In genomic region chr11:27505781-27506180, GRCh38 we compare ENCODE assay signal across 8 cellular contexts. TPM values are rescaled to one million over a fixed set of nuclear protein-coding genes. Genes with fewer than 3 reads are reported as not detected.
DNase-seq lines count a peak whose midpoint lies in the region; ATAC-seq and TF ChIP-seq lines count a peak whose summit lies in the region.

No MANE protein-coding gene starts in this region.

- no peak overlapping the region for H3K23ac ChIP-seq in trophoblast cell (ENCODE audit: low read length)

- peak overlapping the region; percentile 72 for H3K9ac ChIP-seq in trophoblast cell (ENCODE audit: low read length)

- intact Hi-C loops in OCI-LY7 (cut with micrococcal nuclease; ENCODE audit: unreplicated experiment) = loop anchor here (1.0 to 10.0 kb wide), 5 partner anchors 95 to 1371 kb away; partner anchors contain the start of genes CCDC34, KIF18A and METTL15

- peaks cover 61% of the 10 kb centered on the region for H3K79me2 ChIP-seq in OCI-LY7 (ENCODE audit: insufficient read depth, low read depth, low read length)
- H3K79me2 ChIP-seq in trophoblast cell (ENCODE audit: control insufficient read depth, insufficient read depth, low read length, poor library complexity) = peaks cover 9% of the 10 kb centered on the region

- CTCF ChIA-PET in BJ (lab: Yijun Ruan, JAX) (interaction anchor here (1.2 kb wide), 1 partner anchor 1058 kb away, joined by 3 read pairs; no protein-coding TSS in a partner anchor), OCI-LY7 (lab: Charles Lee; ENCODE audit: unreplicated experiment) (no interaction called here)

- no peak overlapping the region for H3K14ac ChIP-seq in trophoblast cell (ENCODE audit: low read length)

- H4K20me1 ChIP-seq in OCI-LY7 (ENCODE audit: insufficient read depth, low read length) = 0 out of 2 replicates have a peak, but pooled peaks cover 9% of the 10 kb centered on the region

- H3K79me1 ChIP-seq in trophoblast cell (ENCODE audit: low read length) = peaks cover 7% of the 10 kb centered on the region

- BruUV-seq in OCI-LY7 (replicated peaks; lab: Mats Ljungman, UMichigan) = no TSS peak

- H3K27ac ChIP-seq in OCI-LY7 (ENCODE audit: low read depth, low read length, poor library complexity, severe bottlenecking) = peak overlapping the region; percentile 78
- peak overlapping the region; percentile 62 for H3K27ac ChIP-seq in epithelial cell of prostate
- no peak overlapping the region for H3K27ac ChIP-seq in trophoblast cell (ENCODE audit: low read depth, low read length)

- DNase-seq in BJ (ENCODE audit: low read depth) (no peak), OCI-LY7 (ENCODE audit: low spot score) (no peak), epithelial cell of prostate (ENCODE audit: low read depth, low spot score) (no peak), trophoblast cell (peak; percentile 10 to 34), DMS79 (lab: John Stamatoyannopoulos, UW) (no peak), AG20443 (ENCODE audit: low spot score) (no peak)
- DNase-seq in activated CD4-positive, alpha-beta T cell treated with anti-CD3 and anti-CD28 coated beads, Interleukin-2, amount 50 U/mL, for 4 hours = no peak

- H3K27me3 ChIP-seq in BJ (ENCODE audit: control insufficient read depth, insufficient read depth, low read length) = no peaks in the 10 kb centered on the region
- H3K27me3 ChIP-seq in trophoblast cell (ENCODE audit: insufficient read depth, low read length) = no peaks in the 10 kb centered on the region

- H2AFZ ChIP-seq in OCI-LY7 (ENCODE audit: low read length) (peak overlapping the region; percentile 84; the same call in 1 of the 2 replicates), trophoblast cell (ENCODE audit: insufficient read depth, low read length, poor library complexity) (peak overlapping the region; percentile 92)

- POLR2A ChIA-PET in BJ (lab: Charles Lee) = no interaction called here
- POLR2A ChIA-PET in OCI-LY7 (lab: Charles Lee) = no interaction called here

- H3K9me3 ChIP-seq in OCI-LY7 (ENCODE audit: low read length) = no peaks in the 10 kb centered on the region
- H3K9me3 ChIP-seq in trophoblast cell (ENCODE audit: insufficient read depth, low read depth, low read length) = peaks cover 1% of the 10 kb centered on the region

- no peak overlapping the region for H4K12ac ChIP-seq in trophoblast cell (ENCODE audit: low read depth, low read length)

- H2AK5ac ChIP-seq in trophoblast cell (ENCODE audit: low read length) = no peak overlapping the region

- H3K36me3 ChIP-seq in BJ (ENCODE audit: control insufficient read depth, insufficient read depth, low read length) (no peaks in the 10 kb centered on the region), OCI-LY7 (ENCODE audit: insufficient read depth, low read length) (peaks cover 32% of the 10 kb centered on the region), trophoblast cell (ENCODE audit: control insufficient read depth in 1 of 2, insufficient read depth in 2 of 2, low read length in 2 of 2) (peaks cover 0 to 1% of the 10 kb centered on the region in 2 experiments)

- H2BK5ac ChIP-seq in trophoblast cell (ENCODE audit: low read depth, low read length, poor library complexity) = no peak overlapping the region

- H3K4me3 ChIP-seq in BJ (ENCODE audit: low read depth, low read length) (peak overlapping the region; percentile 98), OCI-LY7 (ENCODE audit: low read depth, low read length, poor library complexity, severe bottlenecking) (peak overlapping the region; percentile 97), trophoblast cell (ENCODE audit: low read depth, low read length) (peak overlapping the region; percentile 89)

- H3K4me2 ChIP-seq in OCI-LY7 (ENCODE audit: low read length) (peak overlapping the region; percentile 92), trophoblast cell (ENCODE audit: low read length) (peak overlapping the region; percentile 89)

- peaks cover 21% of the 10 kb centered on the region for H3K4me1 ChIP-seq in OCI-LY7 (ENCODE audit: insufficient read depth, low read length, poor library complexity, severe bottlenecking)
- H3K4me1 ChIP-seq in trophoblast cell (ENCODE audit: control insufficient read depth in 1 of 2, insufficient read depth in 2 of 2, low read length in 2 of 2) = no peaks in the 10 kb centered on the region

- no peak for TF ChIP-seq CTCF in BJ (IDR thresholded peaks at IDR 0.05; ENCODE audit: insufficient read depth, low read depth, low read length)
- TF ChIP-seq CTCF in OCI-LY7 (conservative IDR thresholded peaks at IDR 0.05; ENCODE audit: low read length) = no peak

- ATAC-seq in GM21529 (IDR thresholded peaks at IDR 0.05; ENCODE audit: unreplicated experiment) = peak; percentile 2

- H2BK120ac ChIP-seq in trophoblast cell (ENCODE audit: insufficient read depth, low read length, poor library complexity) = no peak overlapping the region

- H3K18ac ChIP-seq in trophoblast cell (ENCODE audit: low read length) = no peak overlapping the region

- no peak overlapping the region for H4K8ac ChIP-seq in trophoblast cell (ENCODE audit: low read depth, low read length)

- H4K91ac ChIP-seq in trophoblast cell (ENCODE audit: low read depth, low read length) = no peak overlapping the region

- no peaks in the 10 kb centered on the region for H3K9me2 ChIP-seq in OCI-LY7 (ENCODE audit: insufficient read depth, low read length)

- no CpG with 5 or more reads among the region's 5 CpGs for WGBS in trophoblast cell (ENCODE audit: extremely low coverage, insufficient coverage, insufficient read length)

- H3K4ac ChIP-seq in trophoblast cell (ENCODE audit: low read depth, low read length) = peak overlapping the region; percentile 73

- no peak overlapping the region for H2BK12ac ChIP-seq in trophoblast cell (ENCODE audit: low read length)

RNA-seq across cellular contexts. Expression of gene LIN7C, which starts 0.8 kb away (rescaled TPM):
- polyA plus RNA-seq in BJ (2011; rRNA removed) = 5.8 and 13.2 TPM in 2 replicates
- polyA minus RNA-seq in BJ (2011; rRNA and poly(A)+ RNA removed) = 8.4 and 8.8 TPM in 2 replicates
- 19.7 and 22.7 TPM in 2 replicates for total RNA-seq in OCI-LY7 (2014; rRNA removed; shearing (Covaris generic))
- 31.6 and 34.6 TPM in 2 replicates for total RNA-seq in OCI-LY7 (2022)
- polyA plus RNA-seq in trophoblast cell (2013) = 15.4 and 15.9 TPM in 2 replicates

RNA-seq across cellular contexts. Expression of gene LGR4, which starts 33.2 kb away (rescaled TPM):
- 7.6 and 12.5 TPM in 2 replicates for polyA plus RNA-seq in BJ (2011; rRNA removed)
- polyA minus RNA-seq in BJ (2011; rRNA and poly(A)+ RNA removed) = 21.3 and 25.3 TPM in 2 replicates
- total RNA-seq in OCI-LY7 (2014; rRNA removed; shearing (Covaris generic)) = 1.2 TPM in 1 of 2 replicates, not detected in the other
- total RNA-seq in OCI-LY7 (2022) = 0.06 TPM in 1 of 2 replicates, not detected in the other
- polyA plus RNA-seq in trophoblast cell (2013) = 56.6 and 59.1 TPM in 2 replicates

Comparison
In these comparisons a context has a peak if more than half of its experiments do, and no peak if none do; other contexts are left out.
1. DNase-seq: peak in trophoblast cell (2 of 2); none in BJ (single experiment), OCI-LY7 (single experiment), epithelial cell of prostate (single experiment), DMS79 (single experiment), AG20443 (single experiment) and activated CD4-positive, alpha-beta T cell treated with anti-CD3 and anti-CD28 coated beads, Interleukin-2, amount 50 U/mL, for 4 hours (0 of 2).
2. Peak in every context shown above with its lines, with median percentiles within 50 percentile points of each other: H3K4me3 ChIP-seq.